ENCODE assay signal across 29 cellular contexts in the genomic region with DNA sequence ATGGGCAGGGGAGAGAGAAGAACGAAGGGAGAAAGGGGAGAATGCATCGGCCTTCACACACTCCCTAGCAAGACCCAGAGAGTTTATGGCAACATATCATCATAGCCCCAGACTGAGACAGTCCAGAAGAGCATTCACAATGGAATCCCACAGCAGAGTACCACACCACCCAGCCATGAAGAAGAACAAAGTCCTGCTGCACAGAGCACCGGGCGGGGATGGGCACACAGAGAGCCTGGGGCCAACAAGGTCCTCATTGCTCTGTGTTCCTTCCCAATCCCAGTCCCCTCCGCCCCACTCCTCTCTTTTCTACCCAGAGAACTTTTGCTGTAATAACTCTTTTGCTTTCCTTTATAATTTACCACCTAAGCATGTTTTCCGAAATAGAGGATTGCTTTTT.
A peak's percentile ranks its signal among the peaks of the same experiment; 100 is the strongest.
DNase-seq lines count a peak whose midpoint lies in the region; ATAC-seq, FAIRE-seq and TF ChIP-seq lines count a peak whose summit lies in the region.
"Had no signal": no experiment of that assay in that cellular context is flagged by ENCODE, and none has a peak within 500 bp of the region (broad histone marks: within the 10 kb centered on the region; RNA-seq: fewer than 3 reads in every experiment).

No MANE protein-coding gene starts in this region.

- TF ChIP-seq POLR2A in H54 (IDR thresholded peaks at IDR 0.05; ENCODE audit: low read depth, low read length) = no peak

- no peak overlapping the region for H3K9ac ChIP-seq in neuronal stem cell (ENCODE audit: low read depth, low read length, poor library complexity)
- H3K9ac ChIP-seq: BLaER1 treated with 17β-estradiol and CSF1 and Interleukin-3, amounts not matched to agents 10 nM and 100 nM; GM23248 had no signal

- no peak overlapping the region for H3K4ac ChIP-seq in neuronal stem cell (ENCODE audit: low read length)

- H2BK120ac ChIP-seq in neuronal stem cell (ENCODE audit: low read depth, low read length) = no peak overlapping the region

- no peak for FAIRE-seq in H54 (lab: Jason Lieb, UNC)
- FAIRE-seq: A204.1, GM12891, GM18507, GM19239, H1 had no signal

- no peak overlapping the region for H2AK5ac ChIP-seq in neuronal stem cell (ENCODE audit: low read depth, low read length)

- no peak overlapping the region for H4K91ac ChIP-seq in neuronal stem cell (ENCODE audit: low read depth, low read length, poor library complexity)

- H3K9me3 ChIP-seq in heart right ventricle (peaks cover 0 to 12% (median 0%) of the 10 kb centered on the region in 11 donors), neuronal stem cell (replicated peaks in 1 of 2; ENCODE audit: control insufficient read depth in 2 of 2, insufficient read depth in 1 of 2, low read depth in 1 of 2, low read length in 2 of 2) (no peaks in the 10 kb centered on the region)
- H3K9me3 ChIP-seq: BE2C had no signal

- peak overlapping the region; percentile 60 for H2BK5ac ChIP-seq in neuronal stem cell (ENCODE audit: low read length)

- no peak overlapping the region for H3K14ac ChIP-seq in neuronal stem cell (ENCODE audit: low read length)

- no peak overlapping the region for H3K18ac ChIP-seq in neuronal stem cell (ENCODE audit: low read length)

- ATAC-seq in Right ventricle myocardium inferior (no peak), heart right ventricle (no peak)
- no peak for ATAC-seq in stimulated activated effector memory CD8-positive, alpha-beta T cell treated with anti-CD3 and anti-CD28 coated beads, Interleukin-12 subunit alpha, Interleukin-12 subunit beta, amount 100 ng/mL, for 72 hours
- ATAC-seq: HCT116 had no signal

- no peak overlapping the region for H2AFZ ChIP-seq in neuronal stem cell (ENCODE audit: low read length)
- H2AFZ ChIP-seq: GM23248 had no signal

- no peak overlapping the region for H3K4me2 ChIP-seq in neuronal stem cell (ENCODE audit: insufficient read depth, low read length, poor library complexity, severe bottlenecking)
- H3K4me2 ChIP-seq: BLaER1 treated with 17β-estradiol and CSF1 and Interleukin-3, amounts not matched to agents 10 nM and 100 nM had no signal

- H3K4me3 Mint-ChIP-seq in stimulated activated effector memory CD8-positive, alpha-beta T cell treated with anti-CD3 and anti-CD28 coated beads, Interleukin-12 subunit alpha, Interleukin-12 subunit beta, amount 100 ng/mL, for 72 hours = no peak overlapping the region
- H3K4me3 Mint-ChIP-seq: CD14-positive monocyte; CD4-positive, alpha-beta T cell; CD8-positive, alpha-beta memory T cell; H9 had no signal

- DNase-seq in Right ventricle myocardium inferior (ENCODE audit: missing footprints) (peak; percentile 8), heart right ventricle (no peak), RWPE1 (ENCODE audit: low spot score) (no peak), neuronal stem cell (ENCODE audit: low spot score) (no peak), NCI-H524 (lab: John Stamatoyannopoulos, UW) (no peak), H54 (ENCODE audit: insufficient read length, low spot score) (no peak), COLO829 (ENCODE audit: low spot score) (no peak)
- no peak for DNase-seq in stimulated activated effector memory CD8-positive, alpha-beta T cell treated with anti-CD3 and anti-CD28 coated beads, Interleukin-12 subunit alpha, Interleukin-12 subunit beta, amount 100 ng/mL, for 72 hours (ENCODE audit: low spot score in 2 of 2)
- DNase-seq: ACHN; AML-193; BE2C; Calu3; CD4-positive, alpha-beta T cell; CD8-positive, alpha-beta memory T cell; COR-L47; DMS53; DMS79 treated with DMSO at 0.1 percent for 48 hours; GF-D8; GM23248; H9 had no signal

- H2BK12ac ChIP-seq in neuronal stem cell (ENCODE audit: low read length) = no peak overlapping the region

- no peak overlapping the region for H2BK15ac ChIP-seq in neuronal stem cell (ENCODE audit: low read length)

- H3K27ac ChIP-seq in heart right ventricle (no peak overlapping the region), RWPE1 (peak overlapping the region; percentile 4; the same call in 1 of the 2 replicates), neuronal stem cell (replicated peaks; ENCODE audit: low read length) (no peak overlapping the region)
- H3K27ac ChIP-seq: 22Rv1; BLaER1 treated with 17β-estradiol and CSF1 and Interleukin-3, amounts not matched to agents 10 nM and 100 nM; GM23248 had no signal

- H3K9me3 Mint-ChIP-seq in stimulated activated effector memory CD8-positive, alpha-beta T cell treated with anti-CD3 and anti-CD28 coated beads, Interleukin-12 subunit alpha, Interleukin-12 subunit beta, amount 100 ng/mL, for 72 hours = no peaks in the 10 kb centered on the region
- H3K9me3 Mint-ChIP-seq: CD4-positive, alpha-beta T cell; CD8-positive, alpha-beta memory T cell had no signal

- intact Hi-C loops in Right ventricle myocardium inferior (cut with DNase I) = no loop called here
- intact Hi-C loops in heart right ventricle (cut with DNase I) = no loop called here

- no peaks in the 10 kb centered on the region for H3K79me1 ChIP-seq in neuronal stem cell (ENCODE audit: low read depth, low read length)

- no peak overlapping the region for H3K4me3 ChIP-seq in heart right ventricle
- no peak overlapping the region for H3K4me3 ChIP-seq in neuronal stem cell (ENCODE audit: low read length in 2 of 2)
- H3K4me3 ChIP-seq: BLaER1 treated with 17β-estradiol and CSF1 and Interleukin-3, amounts not matched to agents 10 nM and 100 nM; GM23248 had no signal

- H4K8ac ChIP-seq in neuronal stem cell (ENCODE audit: low read depth, low read length) = no peak overlapping the region

- no peak overlapping the region for H3K23ac ChIP-seq in neuronal stem cell (ENCODE audit: low read depth, low read length, poor library complexity)

- H3K36me3 Mint-ChIP-seq in stimulated activated effector memory CD8-positive, alpha-beta T cell treated with anti-CD3 and anti-CD28 coated beads, Interleukin-12 subunit alpha, Interleukin-12 subunit beta, amount 100 ng/mL, for 72 hours = peaks cover 9% of the 10 kb centered on the region
- H3K36me3 Mint-ChIP-seq: CD14-positive monocyte; CD8-positive, alpha-beta memory T cell had no signal

- WGBS in heart right ventricle, 2 donors = 72 to 85% methylated on average over 6 of the region's 6 CpGs
- no CpG with 5 or more reads among the region's 6 CpGs for WGBS in neuronal stem cell (ENCODE audit: extremely low coverage in 2 of 2, insufficient read length in 2 of 2, insufficient replicate concordance in 1 of 2), 2 donors

- H3K27me3 ChIP-seq in heart right ventricle (peaks cover 0 to 47% (median 20%) of the 10 kb centered on the region in 7 donors), neuronal stem cell (ENCODE audit: control insufficient read depth in 3 of 3, insufficient read depth in 3 of 3, low read depth in 1 of 3, low read length in 3 of 3) (no peaks in the 10 kb centered on the region)
- H3K27me3 ChIP-seq: BE2C; BLaER1 treated with 17β-estradiol and CSF1 and Interleukin-3, amounts not matched to agents 10 nM and 100 nM had no signal

- H3K4me1 ChIP-seq in heart right ventricle (no peaks in the 10 kb centered on the region), neuronal stem cell (ENCODE audit: control insufficient read depth in 2 of 2, insufficient read depth in 1 of 2, low read depth in 1 of 2, low read length in 2 of 2) (no peaks in the 10 kb centered on the region)
- H3K4me1 ChIP-seq: BE2C had no signal

- H3K36me3 ChIP-seq in heart right ventricle = no peaks in the 10 kb centered on the region
- no peaks in the 10 kb centered on the region for H3K36me3 ChIP-seq in neuronal stem cell (replicated peaks in 1 of 2; ENCODE audit: control insufficient read depth in 2 of 2, insufficient read depth in 2 of 2, low read length in 2 of 2)
- H3K36me3 ChIP-seq: BE2C; BLaER1 treated with 17β-estradiol and CSF1 and Interleukin-3, amounts not matched to agents 10 nM and 100 nM had no signal

- H3K27ac Mint-ChIP-seq in stimulated activated effector memory CD8-positive, alpha-beta T cell treated with anti-CD3 and anti-CD28 coated beads, Interleukin-12 subunit alpha, Interleukin-12 subunit beta, amount 100 ng/mL, for 72 hours = peak overlapping the region; percentile 44
- H3K27ac Mint-ChIP-seq: CD14-positive monocyte; CD4-positive, alpha-beta T cell; CD8-positive, alpha-beta memory T cell; H9 had no signal

- POLR2A ChIA-PET in RWPE1 (lab: Yijun Ruan, JAX; ENCODE audit: low non-redundant PET) = no interaction called here

- CTCF ChIA-PET in RWPE1 (lab: Yijun Ruan, JAX) = no interaction called here

- TF ChIP-seq CTCF in heart right ventricle (IDR thresholded peaks at IDR 0.05) = no peak
- TF ChIP-seq CTCF in RWPE1 (conservative IDR thresholded peaks at IDR 0.05; ENCODE audit: low read depth) = no peak

- peaks cover 30% of the 10 kb centered on the region for H3K4me1 Mint-ChIP-seq in stimulated activated effector memory CD8-positive, alpha-beta T cell treated with anti-CD3 and anti-CD28 coated beads, Interleukin-12 subunit alpha, Interleukin-12 subunit beta, amount 100 ng/mL, for 72 hours
- H3K4me1 Mint-ChIP-seq: CD14-positive monocyte; CD8-positive, alpha-beta memory T cell had no signal
